Comparison of ENCODE assay signal across 25 cellular contexts in genomic region chr15:70018646-70019600, GRCh38.
DNase-seq lines count a peak whose midpoint lies in the region; ATAC-seq, FAIRE-seq and TF ChIP-seq lines count a peak whose summit lies in the region.
"Had no signal": no experiment of that assay in that cellular context is flagged by ENCODE, and none has a peak within 500 bp of the region (broad histone marks: within the 10 kb centered on the region; RNA-seq: fewer than 3 reads in every experiment).

No MANE protein-coding gene starts in this region.

- ATAC-seq in GM21447 (IDR thresholded peaks at IDR 0.05; ENCODE audit: unreplicated experiment) (no peak), GM18868 (IDR thresholded peaks at IDR 0.05; ENCODE audit: unreplicated experiment) (no peak)
- ATAC-seq: left lung; stimulated activated naive CD8-positive, alpha-beta T cell treated with anti-CD3 and anti-CD28 coated beads, Interleukin-15, amount 100 ng/mL, for 72 hours; T-cell; WTC11 had no signal

- CTCF ChIA-PET in GM10248 (lab: Yijun Ruan, JAX), result interaction anchor here (1.0 to 1.1 kb wide), 2 partner anchors 9 to 17 kb away, joined by 3 read pairs; no protein-coding TSS in a partner anchor

- TF ChIP-seq CTCF in GM10248 (IDR thresholded peaks at IDR 0.05; ENCODE audit: control extremely low read depth, extremely low read depth, low read depth, missing control alignments), result no peak
- TF ChIP-seq CTCF in neural crest cell (conservative IDR thresholded peaks at IDR 0.05), result no peak

- H3K9me3 Mint-ChIP-seq in neural crest cell, result no peaks in the 10 kb centered on the region
- H3K9me3 Mint-ChIP-seq: stimulated activated naive CD8-positive, alpha-beta T cell treated with anti-CD3 and anti-CD28 coated beads, Interleukin-15, amount 100 ng/mL, for 72 hours had no signal

- peaks cover 7% of the 10 kb centered on the region for H3K27me3 Mint-ChIP-seq in neural crest cell (ENCODE audit: low read depth)

- no peak overlapping the region for H3K4me3 Mint-ChIP-seq in neural crest cell
- H3K4me3 Mint-ChIP-seq: stimulated activated naive CD8-positive, alpha-beta T cell treated with anti-CD3 and anti-CD28 coated beads, Interleukin-15, amount 100 ng/mL, for 72 hours; T-cell; WTC11 had no signal

- POLR2A ChIA-PET in GM10248 (lab: Yijun Ruan, JAX), result no interaction called here

- peak overlapping the region; percentile 89 for H3K27ac Mint-ChIP-seq in neural crest cell (ENCODE audit: unreplicated experiment)
- H3K27ac Mint-ChIP-seq: stimulated activated naive CD8-positive, alpha-beta T cell treated with anti-CD3 and anti-CD28 coated beads, Interleukin-15, amount 100 ng/mL, for 72 hours; T-cell; WTC11 had no signal

- peak; percentile 41 for DNase-seq in GM10248 (ENCODE audit: extremely low spot score)
- DNase-seq in GM19239 (ENCODE audit: insufficient read length, low spot score), result no peak
- DNase-seq in RPMI8226, result peak; percentile 92
- no peak for DNase-seq in neural crest cell (ENCODE audit: low read depth, low spot score)
- DNase-seq in activated CD4-positive, CD25-positive, alpha-beta regulatory T cell (lab: John Stamatoyannopoulos, UW), result no peak
- DNase-seq: activated CD4-positive, alpha-beta T cell treated with anti-CD3 and anti-CD28 coated beads, Interleukin-2, amount 50 U/mL, for 1 hour; activated naive CD4-positive, alpha-beta T cell treated with Interleukin-2 at 50 U/mL for 16 hours; activated T-cell treated with anti-CD3 and anti-CD28 coated beads, Interleukin-2, amount 50 U/mL, for 1 hour; central memory CD4-positive, alpha-beta T cell; cortex of kidney; effector memory CD4-positive, alpha-beta T cell; KBM-7; left lung; mesenchymal stem cell; NCI-H1105; NCI-H2029; NCI-H526; small intestine; stimulated activated CD4-positive, alpha-beta T cell treated with anti-CD3 and anti-CD28 coated beads, Interleukin-1b, Interleukin-23, amount 100 ng/mL, for 48 hours; stimulated activated naive CD8-positive, alpha-beta T cell treated with anti-CD3 and anti-CD28 coated beads, Interleukin-15, amount 100 ng/mL, for 72 hours; T-cell; thyroid gland had no signal

- H3K4me1 Mint-ChIP-seq in neural crest cell, result peaks cover 26% of the 10 kb centered on the region

- peak; percentile 91 for FAIRE-seq in GM19239 (lab: Jason Lieb, UNC)
- FAIRE-seq: small intestine had no signal

- H3K36me3 Mint-ChIP-seq in neural crest cell (ENCODE audit: low read depth), result no peaks in the 10 kb centered on the region
- H3K36me3 Mint-ChIP-seq: T-cell had no signal

Comparison
In these comparisons a context has a peak if more than half of its experiments do, and no peak if none do; other contexts are left out.
1. DNase-seq: peak in GM10248 (single experiment) and RPMI8226 (single experiment); none in GM19239 (single experiment), neural crest cell (single experiment) and activated CD4-positive, CD25-positive, alpha-beta regulatory T cell (0 of 4).